ENCODE assay signal across 19 cellular contexts in the genomic region with DNA sequence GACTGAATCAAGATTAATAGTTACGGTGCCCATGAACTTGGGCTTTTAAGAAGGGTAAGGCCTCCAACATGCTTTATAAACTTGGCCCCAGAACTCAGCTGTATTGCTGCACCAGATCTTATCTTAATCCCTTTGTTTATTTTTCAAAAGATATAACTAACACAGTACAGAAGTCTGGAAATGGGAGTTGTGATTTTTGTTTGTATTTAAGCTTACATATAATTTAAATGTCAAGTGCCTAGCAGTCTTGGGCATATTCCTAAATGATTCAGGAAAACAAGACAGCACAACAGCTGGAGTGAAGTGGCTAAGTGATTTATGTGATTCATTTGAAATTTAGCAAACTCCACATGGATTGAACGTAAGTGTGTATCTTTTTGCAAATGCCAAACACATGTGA. TPM values are rescaled to one million over a fixed set of nuclear protein-coding genes. Genes with fewer than 3 reads are reported as not detected.
DNase-seq lines count a peak whose midpoint lies in the region; ATAC-seq and TF ChIP-seq lines count a peak whose summit lies in the region.
"Had no signal": no experiment of that assay in that cellular context is flagged by ENCODE, and none has a peak within 500 bp of the region (broad histone marks: within the 10 kb centered on the region; RNA-seq: fewer than 3 reads in every experiment).

No MANE protein-coding gene starts in this region.

- H3K9me3 Mint-ChIP-seq in activated CD8-positive, alpha-beta T cell treated with anti-CD3 and anti-CD28 coated beads for 36 hours: no peaks in the 10 kb centered on the region
- no peaks in the 10 kb centered on the region for H3K9me3 Mint-ChIP-seq in activated CD8-positive, alpha-beta T cell treated with anti-CD3 and anti-CD28 coated beads, Interleukin-2, amount 10 ng/mL, durations not matched to agents 7 days and 5 days (ENCODE audit: insufficient read depth)
- no peaks in the 10 kb centered on the region for H3K9me3 Mint-ChIP-seq in activated naive CD8-positive, alpha-beta T cell treated with anti-CD3 and anti-CD28 coated beads, Interleukin-2, amount 50 U/mL, for 24 hours

- H3K27me3 Mint-ChIP-seq in activated CD8-positive, alpha-beta T cell treated with anti-CD3 and anti-CD28 coated beads for 36 hours: no peaks in the 10 kb centered on the region
- no peaks in the 10 kb centered on the region for H3K27me3 Mint-ChIP-seq in activated CD8-positive, alpha-beta T cell treated with anti-CD3 and anti-CD28 coated beads, Interleukin-2, amount 10 ng/mL, durations not matched to agents 7 days and 5 days (ENCODE audit: low read depth)
- no peaks in the 10 kb centered on the region for H3K27me3 Mint-ChIP-seq in activated naive CD8-positive, alpha-beta T cell treated with anti-CD3 and anti-CD28 coated beads, Interleukin-2, amount 50 U/mL, for 24 hours

- CTCF ChIA-PET in activated CD8-positive, alpha-beta T cell treated with anti-CD3 and anti-CD28 coated beads for 36 hours (lab: Charles Lee): interaction anchor here (1.8 kb wide), 1 partner anchor 16 kb away, joined by 5 read pairs; no protein-coding TSS in a partner anchor
- CTCF ChIA-PET in activated CD8-positive, alpha-beta T cell treated with anti-CD3 and anti-CD28 coated beads, Interleukin-2, amount 10 ng/mL, durations not matched to agents 7 days and 5 days (lab: Charles Lee): interaction anchor here (0.9 to 1.5 kb wide), 4 partner anchors 9 to 44 kb away, joined by 3 read pairs; no protein-coding TSS in a partner anchor

- no peak overlapping the region for H3K4me3 ChIP-seq in fibroblast of villous mesenchyme (ENCODE audit: low read depth, low read length)
- H3K4me3 ChIP-seq: adrenal gland, sigmoid colon had no signal

- peaks cover 58% of the 10 kb centered on the region for H3K36me3 Mint-ChIP-seq in activated CD8-positive, alpha-beta T cell treated with anti-CD3 and anti-CD28 coated beads for 36 hours (ENCODE audit: low read depth)
- peaks cover 57% of the 10 kb centered on the region for H3K36me3 Mint-ChIP-seq in activated CD8-positive, alpha-beta T cell treated with anti-CD3 and anti-CD28 coated beads, Interleukin-2, amount 10 ng/mL, durations not matched to agents 7 days and 5 days (ENCODE audit: low read depth)
- peaks cover 64% of the 10 kb centered on the region for H3K36me3 Mint-ChIP-seq in activated naive CD8-positive, alpha-beta T cell treated with anti-CD3 and anti-CD28 coated beads, Interleukin-2, amount 50 U/mL, for 24 hours (ENCODE audit: low read depth)

- H3K4me1 Mint-ChIP-seq in activated CD8-positive, alpha-beta T cell treated with anti-CD3 and anti-CD28 coated beads for 36 hours (ENCODE audit: low read depth): peaks cover 41% of the 10 kb centered on the region
- peaks cover 44% of the 10 kb centered on the region for H3K4me1 Mint-ChIP-seq in activated CD8-positive, alpha-beta T cell treated with anti-CD3 and anti-CD28 coated beads, Interleukin-2, amount 10 ng/mL, durations not matched to agents 7 days and 5 days (ENCODE audit: low read depth)
- H3K4me1 Mint-ChIP-seq in activated naive CD8-positive, alpha-beta T cell treated with anti-CD3 and anti-CD28 coated beads, Interleukin-2, amount 50 U/mL, for 24 hours: peaks cover 57% of the 10 kb centered on the region

- no peak overlapping the region for H3K4me3 Mint-ChIP-seq in activated CD8-positive, alpha-beta T cell treated with anti-CD3 and anti-CD28 coated beads for 36 hours
- H3K4me3 Mint-ChIP-seq in activated CD8-positive, alpha-beta T cell treated with anti-CD3 and anti-CD28 coated beads, Interleukin-2, amount 10 ng/mL, durations not matched to agents 7 days and 5 days: no peak overlapping the region
- H3K4me3 Mint-ChIP-seq in activated naive CD8-positive, alpha-beta T cell treated with anti-CD3 and anti-CD28 coated beads, Interleukin-2, amount 50 U/mL, for 24 hours: no peak overlapping the region

- intact Hi-C loops in activated CD8-positive, alpha-beta T cell treated with anti-CD3 and anti-CD28 coated beads for 36 hours (cut with micrococcal nuclease): no loop called here

- H3K27ac Mint-ChIP-seq in activated CD8-positive, alpha-beta T cell treated with anti-CD3 and anti-CD28 coated beads for 36 hours: peak overlapping the region; percentile 5
- no peak overlapping the region for H3K27ac Mint-ChIP-seq in activated CD8-positive, alpha-beta T cell treated with anti-CD3 and anti-CD28 coated beads, Interleukin-2, amount 10 ng/mL, durations not matched to agents 7 days and 5 days
- H3K27ac Mint-ChIP-seq in activated naive CD8-positive, alpha-beta T cell treated with anti-CD3 and anti-CD28 coated beads, Interleukin-2, amount 50 U/mL, for 24 hours: peak overlapping the region; percentile 33

- ATAC-seq in activated CD8-positive, alpha-beta T cell treated with anti-CD3 and anti-CD28 coated beads for 36 hours: no peak
- ATAC-seq in activated CD8-positive, alpha-beta T cell treated with anti-CD3 and anti-CD28 coated beads, Interleukin-2, amount 10 ng/mL, durations not matched to agents 7 days and 5 days: no peak
- no peak for ATAC-seq in activated naive CD8-positive, alpha-beta T cell treated with anti-CD3 and anti-CD28 coated beads, Interleukin-2, amount 50 U/mL, for 24 hours
- ATAC-seq in HG03520 (IDR thresholded peaks at IDR 0.05; ENCODE audit: unreplicated experiment) (no peak), HG02678 (IDR thresholded peaks at IDR 0.05; ENCODE audit: unreplicated experiment) (no peak)

- no peak for TF ChIP-seq CTCF in activated CD8-positive, alpha-beta T cell treated with anti-CD3 and anti-CD28 coated beads for 36 hours (IDR thresholded peaks at IDR 0.05)
- no peak for TF ChIP-seq CTCF in fibroblast of villous mesenchyme (IDR thresholded peaks at IDR 0.05; ENCODE audit: insufficient read depth, low read depth, low read length)

- POLR2A ChIA-PET in activated CD8-positive, alpha-beta T cell treated with anti-CD3 and anti-CD28 coated beads for 36 hours (lab: Charles Lee): interaction anchor here (1.6 to 1.8 kb wide), 2 partner anchors 11 to 13 kb away, joined by 3 to 5 read pairs; no protein-coding TSS in a partner anchor
- POLR2A ChIA-PET in activated CD8-positive, alpha-beta T cell treated with anti-CD3 and anti-CD28 coated beads, Interleukin-2, amount 10 ng/mL, durations not matched to agents 7 days and 5 days (lab: Charles Lee): interaction anchor here (0.6 kb wide), 1 partner anchor 26 kb away, joined by 3 read pairs; no protein-coding TSS in a partner anchor

- DNase-seq in activated CD8-positive, alpha-beta T cell treated with anti-CD3 and anti-CD28 coated beads for 36 hours: no peak
- DNase-seq in activated CD8-positive, alpha-beta T cell treated with anti-CD3 and anti-CD28 coated beads, Interleukin-2, amount 10 ng/mL, durations not matched to agents 7 days and 5 days: no peak
- DNase-seq in activated naive CD8-positive, alpha-beta T cell treated with anti-CD3 and anti-CD28 coated beads, Interleukin-2, amount 50 U/mL, for 24 hours: no peak
- DNase-seq in fibroblast of villous mesenchyme (ENCODE audit: low read depth) (peak; percentile 90), Kasumi-1 (lab: John Stamatoyannopoulos, UW) (no peak)
- DNase-seq: activated CD4-positive, alpha-beta T cell treated with anti-CD3 and anti-CD28 coated beads for 4 hours; adrenal gland; cortex of kidney; erythroblast; KG1; kidney glomerular epithelial cell; NCI-H1105 treated with DMSO at 0.1 percent for 48 hours; SIG-M5; sigmoid colon; stimulated activated CD4-positive, alpha-beta T cell treated with anti-CD3 and anti-CD28 coated beads, Interleukin-4, amount 100 ng/mL, for 1 hour; trophoblast cell had no signal

- peak overlapping the region; percentile 39 for H3K27ac ChIP-seq in temporal lobe (ENCODE audit: low read depth, low read length)
- H3K27ac ChIP-seq: adrenal gland, sigmoid colon had no signal

RNA-seq across cellular contexts. Expression of gene NBEAL2, which starts 56.2 kb away (rescaled TPM):
- 10 to 100 TPM; 58.9 to 63.7 TPM for total RNA-seq in activated CD8-positive, alpha-beta T cell treated with anti-CD3 and anti-CD28 coated beads for 36 hours
- total RNA-seq in activated CD8-positive, alpha-beta T cell treated with anti-CD3 and anti-CD28 coated beads, Interleukin-2, amount 10 ng/mL, durations not matched to agents 7 days and 5 days: 100 to 1,000 TPM; 206 to 212 TPM
- total RNA-seq in fibroblast of villous mesenchyme (3.5 and 5.5 TPM in 2 replicates), temporal lobe (3.2 TPM)

RNA-seq across cellular contexts. Expression of gene CCDC12, which starts 59.1 kb away (rescaled TPM):
- 10 to 100 TPM; 51.2 to 51.6 TPM for total RNA-seq in activated CD8-positive, alpha-beta T cell treated with anti-CD3 and anti-CD28 coated beads for 36 hours
- 10 to 100 TPM; 59.4 to 62.2 TPM for total RNA-seq in activated CD8-positive, alpha-beta T cell treated with anti-CD3 and anti-CD28 coated beads, Interleukin-2, amount 10 ng/mL, durations not matched to agents 7 days and 5 days
- total RNA-seq in fibroblast of villous mesenchyme: 18.6 and 25.4 TPM in 2 replicates
- total RNA-seq in temporal lobe: 14.3 TPM
